8 cellular contexts compared by ENCODE assay signal in the genomic region with DNA sequence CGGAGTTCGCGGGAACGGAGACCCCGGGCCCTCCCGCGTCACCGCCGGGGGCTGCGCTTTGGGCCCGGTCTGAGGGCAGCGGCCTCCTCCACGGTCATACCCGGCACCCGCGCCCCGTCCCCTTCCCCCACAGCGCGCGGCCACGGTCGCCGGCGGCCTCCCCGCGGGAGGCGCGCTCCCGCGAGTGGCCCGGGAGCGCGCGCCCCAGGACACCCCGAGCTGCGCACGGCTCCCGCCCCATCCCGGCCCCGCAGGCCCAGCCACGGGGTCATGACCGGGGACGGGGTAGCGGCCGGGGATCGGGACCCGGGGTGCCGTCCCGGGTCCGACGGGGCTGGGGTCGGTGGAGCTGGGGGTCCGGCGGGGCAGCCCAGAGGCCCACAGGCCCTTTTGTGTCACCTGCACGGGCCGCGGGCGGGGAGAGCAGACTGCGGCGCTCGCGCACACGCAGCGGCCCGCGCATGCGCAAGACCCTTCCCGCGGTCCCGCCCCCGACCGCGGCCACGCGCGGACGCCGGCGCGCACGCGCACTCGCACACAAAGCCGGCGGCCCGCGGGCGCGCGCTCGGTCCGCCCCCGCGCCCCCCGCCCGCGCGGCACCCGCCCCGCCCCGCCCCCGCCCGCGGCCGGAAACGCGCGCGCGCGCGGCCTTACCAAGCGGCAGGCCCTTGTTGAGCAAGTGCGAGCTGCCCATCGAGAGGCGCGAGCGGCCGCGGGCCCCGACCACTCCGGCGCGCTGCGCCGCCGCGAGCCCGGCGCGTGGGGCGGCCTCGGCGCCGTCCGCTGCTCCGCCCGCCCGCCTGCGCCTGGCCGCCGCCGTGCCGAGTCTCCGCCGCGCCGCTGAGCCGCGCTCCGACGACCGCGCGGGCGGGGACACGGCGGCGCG. TPM values are rescaled to one million over a fixed set of nuclear protein-coding genes. Genes with fewer than 3 reads are reported as not detected.
DNase-seq lines count a peak whose midpoint lies in the region; TF ChIP-seq lines count a peak whose summit lies in the region.

A gene (minus strand): TSS at position 869 of the 886 bp plus-strand sequence. CDS start 7,799 bp downstream, outside the sequence.

- H3K4me3 ChIP-seq in GM12865 (ENCODE audit: low read depth, low read length) (peak within 1 kb of the TSS; percentile 88), HFF-Myc (replicated peaks; ENCODE audit: low read depth, low read length) (peak within 1 kb of the TSS; percentile 80), cardiac muscle cell (peak within 1 kb of the TSS; percentile 97), transverse colon (peak within 1 kb of the TSS; percentile 80 to 96 (median 92))

- H3K4me1 ChIP-seq in cardiac muscle cell (ENCODE audit: low read depth) (peaks cover 14% of the 10 kb centered on the region), transverse colon (peaks cover 44 to 54% (median 50%) of the 10 kb centered on the region in 4 donors)

- H3K36me3 ChIP-seq in cardiac muscle cell (no peaks in the 10 kb centered on the region), transverse colon (no peaks in the 10 kb centered on the region)

- in situ Hi-C loops in transverse colon (cut with MboI; ENCODE audit: low pct_ligation_motif_present in 1 of 4, low pct_unique_long_range_greater_than_20kb in 1 of 4, low sequenced_read_pairs in 3 of 4) = no loop called here

- H3K27ac ChIP-seq in cardiac muscle cell (peak within 1 kb of the TSS; percentile 95), transverse colon (peak within 1 kb of the TSS; percentile 95 to 100 (median 98))

- no peak for TF ChIP-seq CTCF in GM12865 (IDR thresholded peaks at IDR 0.05; ENCODE audit: insufficient read depth, low read depth, low read length, missing control alignments)
- no peak for TF ChIP-seq CTCF in HFF-Myc (IDR thresholded peaks at IDR 0.05; ENCODE audit: low read depth, low read length, missing control alignments)
- no peak for TF ChIP-seq CTCF in cardiac muscle cell (IDR thresholded peaks at IDR 0.05; ENCODE audit: low read depth, low read length)
- no peak for TF ChIP-seq CTCF in transverse colon (IDR thresholded peaks at IDR 0.05)

- H3K27me3 ChIP-seq in cardiac muscle cell (no peaks in the 10 kb centered on the region), transverse colon (no peaks in the 10 kb centered on the region)

- peak; percentile 56 for TF ChIP-seq POLR2A in transverse colon (IDR thresholded peaks at IDR 0.05)

- H3K9me3 ChIP-seq in cardiac muscle cell (ENCODE audit: low read depth) (no peaks in the 10 kb centered on the region), transverse colon (no peaks in the 10 kb centered on the region)

- 1% methylated on average over 66 of the region's 160 CpGs; no CpG with 5 or more reads in 1 of the 2 donors for WGBS in transverse colon (ENCODE audit: low coverage in 1 of 2), 2 donors

- DNase-seq in GM12865 (ENCODE audit: low read depth) (peak; percentile 93), HFF-Myc (ENCODE audit: extremely low read depth, low read depth) (no peak), MV-4-11 (lab: John Stamatoyannopoulos, UW) (peak; percentile 69), SW 1271 (lab: John Stamatoyannopoulos, UW) (peak; percentile 32 to 78), cardiac muscle cell (ENCODE audit: low read depth in 1 of 2, low spot score in 1 of 2) (peak; percentile 88 to 91), pons (ENCODE audit: low spot score) (peak; percentile 75), transverse colon (peak; percentile 84)
- DNase-seq in activated naive CD8-positive, alpha-beta T cell treated with anti-CD3 and anti-CD28 coated beads, Interleukin-2, amount 50 U/mL, for 16 hours (ENCODE audit: low read depth, low spot score) = peak; percentile 56

- TF ChIP-seq EP300 in transverse colon (IDR thresholded peaks at IDR 0.05; ENCODE audit: low read depth) = no peak

- intact Hi-C loops in transverse colon (cut with DNase I; ENCODE audit: low total_unique reads) = loop anchor here (5.0 kb wide), 1 partner anchor 36 kb away; no protein-coding TSS in a partner anchor

RNA-seq across cellular contexts. Expression of the gene that starts here (rescaled TPM):
- total RNA-seq in cardiac muscle cell = 321 and 431 TPM in 2 replicates
- 152 and 174 TPM in 2 replicates for polyA plus RNA-seq in cardiac muscle cell
- 100 to 1,000 TPM; 183 to 457 (median 243) TPM for total RNA-seq in transverse colon
